ENCODE assay signal across 26 cellular contexts in the genomic region with DNA sequence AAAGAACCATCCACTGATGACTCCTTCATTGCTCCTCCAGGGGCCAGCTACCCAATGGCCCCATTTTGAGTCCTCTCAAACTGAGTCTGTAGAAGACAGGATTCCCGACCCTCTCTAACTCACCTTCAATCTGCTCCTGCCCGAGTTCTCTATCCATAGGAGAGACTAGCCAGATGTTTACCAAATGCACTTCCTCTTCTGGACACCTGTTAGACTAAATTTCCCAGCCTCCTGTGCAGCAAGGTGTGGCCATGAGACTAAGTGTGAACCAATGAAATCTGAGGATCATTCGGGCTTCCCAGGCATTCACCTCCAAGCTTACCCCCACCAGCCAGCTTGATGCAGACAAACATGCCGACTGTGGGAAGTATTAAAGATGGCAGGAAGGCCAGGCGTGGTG. TPM values are rescaled to one million over a fixed set of nuclear protein-coding genes. Genes with fewer than 3 reads are reported as not detected.
DNase-seq lines count a peak whose midpoint lies in the region; ATAC-seq and TF ChIP-seq lines count a peak whose summit lies in the region.
"Had no signal": no experiment of that assay in that cellular context is flagged by ENCODE, and none has a peak within 500 bp of the region (broad histone marks: within the 10 kb centered on the region; RNA-seq: fewer than 3 reads in every experiment).

No MANE protein-coding gene starts in this region.

- POLR2A ChIA-PET in MCF 10A (lab: Yijun Ruan, JAX): interaction anchor here (0.9 kb wide), 1 partner anchor 291 kb away, joined by 3 read pairs; no protein-coding TSS in a partner anchor

- H3K27ac Mint-ChIP-seq in MCF 10A (ENCODE audit: low read depth, unreplicated experiment) (peak overlapping the region; percentile 16), memory B cell (peak overlapping the region; percentile 5)
- H3K27ac Mint-ChIP-seq: dendritic cell treated with granulocyte-macrophage colony-stimulating factor and Interleukin-4, amounts not matched to agents 40 ng/mL and 50 ng/mL, for 4 days; progenitor cell of endocrine pancreas had no signal

- TF ChIP-seq CTCF in MCF 10A (IDR thresholded peaks at IDR 0.05; ENCODE audit: unreplicated experiment) (no peak), mammary epithelial cell (conservative IDR thresholded peaks at IDR 0.05 in 1 of 2, IDR thresholded peaks at IDR 0.05 in 1 of 2; ENCODE audit: extremely low read depth in 1 of 2, insufficient read depth in 1 of 2, low read depth in 1 of 2, low read length in 2 of 2) (no peak), VCaP (conservative IDR thresholded peaks at IDR 0.05) (no peak)

- in situ Hi-C loops in mammary epithelial cell (cut with MboI; ENCODE audit: low sequenced_read_pairs in 2 of 2): no loop called here

- intact Hi-C loops in MCF 10A (cut with micrococcal nuclease) (no loop called here), mammary epithelial cell (cut with micrococcal nuclease) (no loop called here)

- no peaks in the 10 kb centered on the region for H3K27me3 Mint-ChIP-seq in MCF 10A (ENCODE audit: insufficient read depth, unreplicated experiment)
- H3K27me3 Mint-ChIP-seq in memory B cell: no peaks in the 10 kb centered on the region
- H3K27me3 Mint-ChIP-seq: central memory CD8-positive, alpha-beta T cell; dendritic cell treated with granulocyte-macrophage colony-stimulating factor and Interleukin-4, amounts not matched to agents 40 ng/mL and 50 ng/mL, for 4 days; progenitor cell of endocrine pancreas had no signal

- H3K4me1 ChIP-seq in mammary epithelial cell (ENCODE audit: insufficient read depth, low read length): peaks cover 28% of the 10 kb centered on the region

- H2AFZ ChIP-seq in mammary epithelial cell (ENCODE audit: low read depth, low read length): no peak overlapping the region

- H3K4me2 ChIP-seq in mammary epithelial cell (ENCODE audit: insufficient read depth, low read depth, low read length): no peak overlapping the region
- H3K4me2 ChIP-seq: BLaER1 had no signal

- CTCF ChIA-PET in MCF 10A (lab: Yijun Ruan, JAX): interaction anchor here (0.8 to 1.3 kb wide), 3 partner anchors 11 to 316 kb away, joined by 3 to 5 read pairs (median 4); no protein-coding TSS in a partner anchor
- CTCF ChIA-PET in mammary epithelial cell (lab: Charles Lee; ENCODE audit: low non-redundant PET): no interaction called here

- H3K4me3 Mint-ChIP-seq in MCF 10A (ENCODE audit: unreplicated experiment) (no peak overlapping the region), memory B cell (no peak overlapping the region)
- H3K4me3 Mint-ChIP-seq: central memory CD8-positive, alpha-beta T cell; dendritic cell treated with granulocyte-macrophage colony-stimulating factor and Interleukin-4, amounts not matched to agents 40 ng/mL and 50 ng/mL, for 4 days; immature natural killer cell had no signal

- DNase-seq in MCF 10A (ENCODE audit: unreplicated experiment): no peak
- no peak for DNase-seq in mammary epithelial cell
- no peak for DNase-seq in memory B cell (ENCODE audit: low spot score in 2 of 2)
- DNase-seq in HT-29 (ENCODE audit: low spot score): no peak
- no peak for DNase-seq in activated CD8-positive, alpha-beta memory T cell treated with anti-CD3 and anti-CD28 coated beads, Interleukin-2, amount 50 U/mL, for 48 hours
- DNase-seq: ACHN; activated CD4-positive, alpha-beta T cell treated with anti-CD3 and anti-CD28 coated beads, Interleukin-2, amount 50 U/mL, for 4 hours; activated CD4-positive, CD25-positive, alpha-beta regulatory T cell; activated gamma-delta T cell; COR-L47; hypothalamus; immature natural killer cell; mesendoderm; NCI-H1694 treated with DMSO at 0.1 percent for 48 hours; NCI-H2171; NCI-H510A treated with DMSO at 0.1 percent for 48 hours; SHP77 treated with DMSO at 0.1 percent for 48 hours; stomach; tibial artery had no signal

- WGBS in mammary epithelial cell (ENCODE audit: low coverage, missing lambda C conversion rate): 100% methylated on average over 5 of the region's 5 CpGs

- H3K9me3 ChIP-seq in mammary epithelial cell (replicated peaks; ENCODE audit: insufficient read depth, low read length): no peaks in the 10 kb centered on the region
- H3K9me3 ChIP-seq: BLaER1, gastroesophageal sphincter, stomach, tibial artery had no signal

- ATAC-seq in memory B cell (ENCODE audit: low read depth) (no peak), HG02571 (IDR thresholded peaks at IDR 0.05; ENCODE audit: unreplicated experiment) (no peak)
- ATAC-seq: gastroesophageal sphincter had no signal

- dilution Hi-C loops in mammary epithelial cell (cut with HindIII; ENCODE audit: low sequenced_read_pairs): loop anchor here (10.0 kb wide), 1 partner anchor 50 kb away; no protein-coding TSS in a partner anchor

- H3K79me2 ChIP-seq in mammary epithelial cell (ENCODE audit: insufficient read depth, low read length): peaks cover 96% of the 10 kb centered on the region

- no peak overlapping the region for H3K4me3 ChIP-seq in mammary epithelial cell (replicated peaks in 1 of 3; ENCODE audit: insufficient read depth in 1 of 3, low read depth in 2 of 3, low read length in 3 of 3)
- H3K4me3 ChIP-seq: BLaER1, gastroesophageal sphincter, stomach, tibial artery had no signal

- H3K27ac ChIP-seq in mammary epithelial cell (ENCODE audit: insufficient read depth, low read depth, low read length): no peak overlapping the region
- peak overlapping the region; percentile 63 for H3K27ac ChIP-seq in VCaP
- H3K27ac ChIP-seq: BLaER1, gastroesophageal sphincter, tibial artery had no signal

- peaks cover 20% of the 10 kb centered on the region for H3K4me1 Mint-ChIP-seq in MCF 10A (ENCODE audit: insufficient read depth, unreplicated experiment)
- H3K4me1 Mint-ChIP-seq in memory B cell: peaks cover 35% of the 10 kb centered on the region

- H3K36me3 ChIP-seq in mammary epithelial cell (ENCODE audit: insufficient read depth, low read length): peaks cover 5% of the 10 kb centered on the region

- H3K9me3 Mint-ChIP-seq in MCF 10A (ENCODE audit: unreplicated experiment) (no peaks in the 10 kb centered on the region), memory B cell (no peaks in the 10 kb centered on the region)
- H3K9me3 Mint-ChIP-seq: central memory CD8-positive, alpha-beta T cell; dendritic cell treated with granulocyte-macrophage colony-stimulating factor and Interleukin-4, amounts not matched to agents 40 ng/mL and 50 ng/mL, for 4 days; immature natural killer cell had no signal

- no peaks in the 10 kb centered on the region for H4K20me1 ChIP-seq in mammary epithelial cell (ENCODE audit: insufficient read depth, low read length)

- H3K9ac ChIP-seq in mammary epithelial cell (ENCODE audit: insufficient read depth, low read length): no peak overlapping the region
- H3K9ac ChIP-seq: BLaER1 had no signal

- H3K36me3 Mint-ChIP-seq in MCF 10A (ENCODE audit: insufficient read depth, unreplicated experiment) (peaks cover 42% of the 10 kb centered on the region), memory B cell (peaks cover 18% of the 10 kb centered on the region)

- no TSS peak for BruUV-seq in MCF 10A (replicated peaks; lab: Mats Ljungman, UMichigan)
- no TSS peak for BruUV-seq in mammary epithelial cell (replicated peaks; lab: Mats Ljungman, UMichigan)

- H3K27me3 ChIP-seq in mammary epithelial cell (ENCODE audit: insufficient read depth, low read length): no peaks in the 10 kb centered on the region
- H3K27me3 ChIP-seq: BLaER1, gastroesophageal sphincter, stomach, tibial artery had no signal

RNA-seq across cellular contexts. Expression of gene PISD, which starts 7.6 kb away (rescaled TPM):
- total RNA-seq in MCF 10A (2022) (38.3 and 48.2 TPM in 2 replicates), mammary epithelial cell (10 to 100 TPM; 53.7 to 67.8 TPM)
- polyA plus RNA-seq in mammary epithelial cell: 31.7 TPM
- 32.4 TPM for polyA minus RNA-seq in mammary epithelial cell
- total RNA-seq in HT-29 (2014; rRNA removed; shearing (Covaris generic)): 44.7 and 60.8 TPM in 2 replicates
